22 cellular contexts compared by ENCODE assay signal in the genomic region with DNA sequence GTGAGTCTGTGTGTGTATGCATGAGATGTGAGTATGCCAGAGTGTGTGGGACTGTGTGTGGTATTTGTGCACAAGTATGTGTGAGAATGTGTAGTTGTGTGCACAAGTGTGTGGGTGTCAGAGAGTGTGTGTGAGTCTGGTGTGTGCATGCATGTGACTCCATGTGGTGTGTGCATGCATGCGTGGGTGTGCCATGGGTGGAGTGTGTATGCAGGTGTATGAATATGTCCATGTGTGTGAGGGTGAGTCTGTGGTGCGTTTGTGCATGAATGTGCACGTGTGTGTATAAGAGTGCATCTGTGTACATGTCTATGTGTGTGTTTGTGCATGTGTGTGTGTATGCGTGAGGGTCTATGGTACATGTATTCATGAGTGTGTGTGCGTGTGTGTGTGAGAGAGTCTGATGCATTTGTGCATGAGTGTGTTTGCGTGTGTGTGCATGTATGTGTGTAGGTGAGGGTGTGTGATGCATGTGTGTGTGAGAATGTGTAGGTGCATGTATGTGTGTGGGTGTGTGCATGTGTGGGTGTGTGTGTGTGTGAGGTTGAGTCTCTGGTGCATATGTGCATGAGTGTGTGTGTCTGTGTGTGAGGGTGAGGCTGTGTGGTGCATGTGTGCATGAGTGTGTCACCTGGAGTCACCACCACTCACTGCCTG.
DNase-seq lines count a peak whose midpoint lies in the region; FAIRE-seq and TF ChIP-seq lines count a peak whose summit lies in the region.
"Had no signal": no experiment of that assay in that cellular context is flagged by ENCODE, and none has a peak within 500 bp of the region (broad histone marks: within the 10 kb centered on the region; RNA-seq: fewer than 3 reads in every experiment).

No MANE protein-coding gene starts in this region.

- peaks cover 19% of the 10 kb centered on the region for H3K27me3 Mint-ChIP-seq in Caco-2 (ENCODE audit: insufficient read depth, unreplicated experiment)

- DNase-seq in GM12891 (ENCODE audit: insufficient read length, low spot score): no peak
- peak; percentile 35 for DNase-seq in coronary artery (ENCODE audit: low spot score)
- DNase-seq in stomach: peak; percentile 4
- DNase-seq in ovary: no peak
- no peak for DNase-seq in NOMO-1 treated with DMSO at 0.1 percent for 48 hours (lab: John Stamatoyannopoulos, UW; ENCODE audit: unreplicated experiment)
- no peak for DNase-seq in HK-2 (ENCODE audit: unreplicated experiment)
- no peak for DNase-seq in Caco-2
- DNase-seq: DMS 273 treated with DMSO at 0.1 percent for 48 hours, GF-D8, HFFc6, MM.1S, NCI-H1092, NCI-H1436 treated with DMSO at 0.1 percent for 48 hours, NCI-H2029, NCI-H2171, NCI-H526, PC-9, SIG-M5 had no signal

- H3K4me1 ChIP-seq in BLaER1 (peaks cover 100% of the 10 kb centered on the region), stomach (peaks cover 0 to 24% (median 11%) of the 10 kb centered on the region in 4 donors), ovary (ENCODE audit: insufficient read depth) (peaks cover 1% of the 10 kb centered on the region), Caco-2 (no peaks in the 10 kb centered on the region)

- POLR2A ChIA-PET in Caco-2 (lab: Charles Lee): no interaction called here

- no peak overlapping the region for H3K9ac ChIP-seq in BLaER1

- FAIRE-seq in GM12891 (lab: Jason Lieb, UNC): peak; percentile 61

- no peak for TF ChIP-seq POLR2A in GM12891 (IDR thresholded peaks at IDR 0.05; ENCODE audit: low read depth, low read length)
- no peak for TF ChIP-seq POLR2A in stomach (IDR thresholded peaks at IDR 0.05)
- no peak for TF ChIP-seq POLR2A in ovary (IDR thresholded peaks at IDR 0.05)

- H3K27ac ChIP-seq in BLaER1: 0 out of 2 replicates have a peak overlapping the region, but pooled peaks have one; percentile 24
- no peak overlapping the region for H3K27ac ChIP-seq in coronary artery
- no peak overlapping the region for H3K27ac ChIP-seq in stomach
- H3K27ac ChIP-seq in ovary: no peak overlapping the region
- H3K27ac ChIP-seq: C4-2B, PC-9, RWPE1 had no signal

- no peak overlapping the region for H3K27ac Mint-ChIP-seq in Caco-2 (ENCODE audit: unreplicated experiment)
- H3K27ac Mint-ChIP-seq: HFFc6, IgD-negative memory B cell had no signal

- H3K27me3 ChIP-seq in BLaER1 (no peaks in the 10 kb centered on the region), stomach (peaks cover 0 to 5% (median 0%) of the 10 kb centered on the region in 3 donors), ovary (no peaks in the 10 kb centered on the region), Caco-2 (replicated peaks; ENCODE audit: control insufficient read depth, insufficient read depth, low read length) (no peaks in the 10 kb centered on the region; the same call in 1 of the 2 replicates)

- peaks cover 27% of the 10 kb centered on the region for H4K20me1 ChIP-seq in BLaER1

- BruUV-seq in Caco-2 (replicated peaks; lab: Mats Ljungman, UMichigan): no TSS peak

- peak overlapping the region; percentile 94 for H3K4me2 ChIP-seq in BLaER1
- H3K4me2 ChIP-seq: PC-9 had no signal

- no peaks in the 10 kb centered on the region for H3K4me1 Mint-ChIP-seq in Caco-2 (ENCODE audit: low read depth, unreplicated experiment)

- no peak overlapping the region for H3K4me3 Mint-ChIP-seq in Caco-2 (ENCODE audit: unreplicated experiment)
- H3K4me3 Mint-ChIP-seq: HFFc6, IgD-negative memory B cell had no signal

- intact Hi-C loops in stomach (cut with DNase I; ENCODE audit: low total_unique reads) (no loop called here), ovary (cut with DNase I) (no loop called here), Caco-2 (cut with micrococcal nuclease; ENCODE audit: unreplicated experiment) (no loop called here)

- H3K36me3 Mint-ChIP-seq in Caco-2 (ENCODE audit: insufficient read depth, unreplicated experiment): no peaks in the 10 kb centered on the region

- TF ChIP-seq CTCF in coronary artery (IDR thresholded peaks at IDR 0.05): no peak
- no peak for TF ChIP-seq CTCF in stomach (IDR thresholded peaks at IDR 0.05)
- no peak for TF ChIP-seq CTCF in ovary (IDR thresholded peaks at IDR 0.05)
- TF ChIP-seq CTCF in Caco-2 (IDR thresholded peaks at IDR 0.05; ENCODE audit: insufficient read depth in 1 of 2, low read depth in 1 of 2, low read length in 1 of 2, severe bottlenecking in 1 of 2, unreplicated experiment in 1 of 2): no peak

- CTCF ChIA-PET in Caco-2 (lab: Charles Lee): no interaction called here

- no peaks in the 10 kb centered on the region for H3K9me3 ChIP-seq in BLaER1
- H3K9me3 ChIP-seq in stomach: no peaks in the 10 kb centered on the region
- H3K9me3 ChIP-seq in ovary: no peaks in the 10 kb centered on the region
- H3K9me3 ChIP-seq in Caco-2: no peaks in the 10 kb centered on the region

- no peak overlapping the region for H3K4me3 ChIP-seq in BLaER1
- H3K4me3 ChIP-seq in coronary artery: no peak overlapping the region
- H3K4me3 ChIP-seq in stomach: no peak overlapping the region
- H3K4me3 ChIP-seq in ovary: no peak overlapping the region
- H3K4me3 ChIP-seq in Caco-2 (ENCODE audit: low read depth, low read length): no peak overlapping the region
- H3K4me3 ChIP-seq: PC-9 had no signal

- WGBS in stomach, 5 donors: 72 to 80% (median 78%) methylated on average over 6 of the region's 6 CpGs
- WGBS in ovary, 3 donors: 73 to 79% (median 77%) methylated on average over 6 of the region's 6 CpGs

- TF ChIP-seq EP300 in stomach (IDR thresholded peaks at IDR 0.05) (no peak), ovary (IDR thresholded peaks at IDR 0.05) (no peak)

- H3K9me3 Mint-ChIP-seq in Caco-2 (ENCODE audit: unreplicated experiment): no peaks in the 10 kb centered on the region
- H3K9me3 Mint-ChIP-seq: IgD-negative memory B cell had no signal

- H3K36me3 ChIP-seq in BLaER1: peaks cover 60% of the 10 kb centered on the region
- H3K36me3 ChIP-seq in stomach: no peaks in the 10 kb centered on the region
- H3K36me3 ChIP-seq in ovary: no peaks in the 10 kb centered on the region
- no peaks in the 10 kb centered on the region for H3K36me3 ChIP-seq in Caco-2 (ENCODE audit: control insufficient read depth, insufficient read depth, low read length)

TF ChIP-seq in GM12891, 5 proteins besides CTCF, POLR2A, EP300 and RAD21:
- TF ChIP-seq SPI1 (IDR thresholded peaks at IDR 0.05; ENCODE audit: low read depth, low read length) (no peak), TAF1 (IDR thresholded peaks at IDR 0.05; ENCODE audit: low read depth, low read length) (no peak), PAX5 (IDR thresholded peaks at IDR 0.05; ENCODE audit: insufficient read depth, low read length, severe bottlenecking) (no peak), POLR2AphosphoS5 (IDR thresholded peaks at IDR 0.05; ENCODE audit: low read depth, low read length) (no peak), POU2F2 (IDR thresholded peaks at IDR 0.05; ENCODE audit: low read depth, low read length) (no peak)

Comparison
In these comparisons a context has a peak if more than half of its experiments do, and no peak if none do; other contexts are left out.
1. DNase-seq: peak in coronary artery (single experiment) and stomach (single experiment); none in GM12891 (single experiment), ovary (0 of 5), NOMO-1 treated with DMSO at 0.1 percent for 48 hours (single experiment), HK-2 (single experiment) and Caco-2 (0 of 2).